In the genomic region with DNA sequence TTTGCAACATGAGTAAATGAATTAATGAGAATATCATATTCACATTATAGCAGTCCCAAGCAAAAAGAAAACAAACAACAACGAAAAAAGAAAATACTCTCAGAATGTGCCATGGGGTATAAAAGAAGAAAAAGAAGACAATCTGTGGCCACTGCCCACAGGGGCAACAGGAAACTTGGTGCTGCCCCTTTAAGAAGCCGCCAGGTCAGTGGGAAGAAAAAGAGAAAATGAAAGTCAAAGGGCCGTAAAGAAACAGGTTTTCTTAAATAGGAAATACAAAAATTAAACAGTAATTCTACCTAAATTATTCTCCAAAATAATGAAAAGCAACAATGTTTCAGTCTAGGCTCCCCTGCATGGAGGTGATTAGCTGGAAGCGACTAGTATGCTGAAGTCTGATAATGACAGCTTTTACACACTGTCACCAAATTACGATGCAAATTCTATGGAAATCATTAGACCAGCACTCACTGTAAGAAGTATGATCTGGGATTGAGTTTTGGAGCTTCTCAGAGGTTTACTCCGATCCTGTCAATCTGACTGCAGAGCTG, we compare ENCODE assay signal across 8 cellular contexts. TPM values are rescaled to one million over a fixed set of nuclear protein-coding genes. Genes with fewer than 3 reads are reported as not detected.
DNase-seq lines count a peak whose midpoint lies in the region; TF ChIP-seq lines count a peak whose summit lies in the region.

No MANE protein-coding gene starts in this region.

- H3K27me3 Mint-ChIP-seq in CD14-positive monocyte (ENCODE audit: low read depth in 3 of 3) = no peaks in the 10 kb centered on the region

- no peak overlapping the region for H2BK15ac ChIP-seq in neuronal stem cell (ENCODE audit: low read length)

- H3K27me3 ChIP-seq in thymus (ENCODE audit: control insufficient read depth, insufficient read depth) (no peaks in the 10 kb centered on the region), neuronal stem cell (ENCODE audit: control insufficient read depth in 3 of 3, insufficient read depth in 3 of 3, low read depth in 1 of 3, low read length in 3 of 3) (no peaks in the 10 kb centered on the region)

- intact Hi-C loops in CD14-positive monocyte (cut with micrococcal nuclease) = no loop called here

- no peak overlapping the region for H4K8ac ChIP-seq in neuronal stem cell (ENCODE audit: low read depth, low read length)

- H3K36me3 Mint-ChIP-seq in CD14-positive monocyte = peaks cover 0 to 2% of the 10 kb centered on the region in 2 donors

- no peaks in the 10 kb centered on the region for H3K79me1 ChIP-seq in neuronal stem cell (ENCODE audit: low read depth, low read length)

- no peak overlapping the region for H2AK5ac ChIP-seq in neuronal stem cell (ENCODE audit: low read depth, low read length)

- peaks cover 20% of the 10 kb centered on the region for H3K4me1 Mint-ChIP-seq in CD14-positive monocyte

- POLR2A ChIA-PET in RWPE1 (lab: Yijun Ruan, JAX; ENCODE audit: low non-redundant PET) = no interaction called here

- peak overlapping the region; percentile 80 to 87 for H3K4me3 Mint-ChIP-seq in CD14-positive monocyte

- CTCF ChIA-PET in RWPE1 (lab: Yijun Ruan, JAX) = interaction anchor here (0.7 kb wide), 1 partner anchor 626 kb away, joined by 4 read pairs; no protein-coding TSS in a partner anchor

- WGBS in thymus = 18% methylated on average over 6 of the region's 6 CpGs
- WGBS in neuronal stem cell (ENCODE audit: extremely low coverage in 2 of 2, insufficient read length in 2 of 2, insufficient replicate concordance in 1 of 2), 2 donors = no CpG with 5 or more reads among the region's 6 CpGs

- no peak overlapping the region for H3K18ac ChIP-seq in neuronal stem cell (ENCODE audit: low read length)

- H4K91ac ChIP-seq in neuronal stem cell (ENCODE audit: low read depth, low read length, poor library complexity) = no peak overlapping the region

- no peak overlapping the region for H3K9ac ChIP-seq in neuronal stem cell (ENCODE audit: low read depth, low read length, poor library complexity)

- no peak overlapping the region for H2BK120ac ChIP-seq in neuronal stem cell (ENCODE audit: low read depth, low read length)

- H3K27ac Mint-ChIP-seq in CD14-positive monocyte = peak overlapping the region; percentile 51 to 93 (median 90)

- no peak overlapping the region for H3K4me2 ChIP-seq in neuronal stem cell (ENCODE audit: insufficient read depth, low read length, poor library complexity, severe bottlenecking)

- peaks cover 0 to 2% (median 0%) of the 10 kb centered on the region in 7 donors for H3K9me3 Mint-ChIP-seq in CD14-positive monocyte

- no peak for TF ChIP-seq CTCF in CD14-positive monocyte (IDR thresholded peaks at IDR 0.05)
- TF ChIP-seq CTCF in GM20000 (IDR thresholded peaks at IDR 0.05; ENCODE audit: extremely low read depth, missing control alignments) = no peak
- no peak for TF ChIP-seq CTCF in RWPE1 (conservative IDR thresholded peaks at IDR 0.05; ENCODE audit: low read depth)
- TF ChIP-seq CTCF in fibroblast of villous mesenchyme (IDR thresholded peaks at IDR 0.05; ENCODE audit: insufficient read depth, low read depth, low read length) = no peak

- H3K23ac ChIP-seq in neuronal stem cell (ENCODE audit: low read depth, low read length, poor library complexity) = no peak overlapping the region

- H2BK5ac ChIP-seq in neuronal stem cell (ENCODE audit: low read length) = no peak overlapping the region

- H3K4me1 ChIP-seq in thymus (ENCODE audit: control insufficient read depth, insufficient read depth, low read length) (peaks cover 3% of the 10 kb centered on the region), neuronal stem cell (ENCODE audit: control insufficient read depth in 2 of 2, insufficient read depth in 1 of 2, low read depth in 1 of 2, low read length in 2 of 2) (peaks cover 0 to 7% of the 10 kb centered on the region in 2 donors)

- no peak overlapping the region for H3K14ac ChIP-seq in neuronal stem cell (ENCODE audit: low read length)

- peak overlapping the region; percentile 65 for H3K4me3 ChIP-seq in fibroblast of villous mesenchyme (ENCODE audit: low read depth, low read length)
- peak overlapping the region; percentile 33 for H3K4me3 ChIP-seq in thymus (ENCODE audit: low read length)
- no peak overlapping the region for H3K4me3 ChIP-seq in neuronal stem cell (ENCODE audit: low read length in 2 of 2)

- H3K9me3 ChIP-seq in thymus (ENCODE audit: control insufficient read depth) = no peaks in the 10 kb centered on the region
- no peaks in the 10 kb centered on the region for H3K9me3 ChIP-seq in neuronal stem cell (replicated peaks in 1 of 2; ENCODE audit: control insufficient read depth in 2 of 2, insufficient read depth in 1 of 2, low read depth in 1 of 2, low read length in 2 of 2)

- no peak overlapping the region for H2BK12ac ChIP-seq in neuronal stem cell (ENCODE audit: low read length)

- no peak overlapping the region for H2AFZ ChIP-seq in neuronal stem cell (ENCODE audit: low read length)

- DNase-seq in CD14-positive monocyte (ENCODE audit: low spot score) (no peak), GM20000 (ENCODE audit: low spot score) (peak; percentile 65), RWPE1 (ENCODE audit: low spot score) (peak; percentile 21), fibroblast of villous mesenchyme (ENCODE audit: low read depth) (peak; percentile 27), Ammon's horn (ENCODE audit: low spot score) (no peak), neuronal stem cell (ENCODE audit: low spot score) (no peak)
- no peak for DNase-seq in stimulated activated naive CD4-positive, alpha-beta T cell (lab: John Stamatoyannopoulos, UW)

- H3K27ac ChIP-seq in RWPE1 = no peak overlapping the region
- no peak overlapping the region for H3K27ac ChIP-seq in thymus (ENCODE audit: low read depth)
- no peak overlapping the region for H3K27ac ChIP-seq in neuronal stem cell (replicated peaks; ENCODE audit: low read length)

- H3K36me3 ChIP-seq in thymus (ENCODE audit: control insufficient read depth, insufficient read depth) (no peaks in the 10 kb centered on the region), neuronal stem cell (replicated peaks in 1 of 2; ENCODE audit: control insufficient read depth in 2 of 2, insufficient read depth in 2 of 2, low read length in 2 of 2) (no peaks in the 10 kb centered on the region)

- no peak overlapping the region for H3K4ac ChIP-seq in neuronal stem cell (ENCODE audit: low read length)

RNA-seq across cellular contexts. Expression of a gene that starts 23.6 kb away (rescaled TPM):
- polyA plus RNA-seq in CD14-positive monocyte (10 to 100 TPM; 17.6 to 19.9 TPM), thymus (28.4 TPM)
- total RNA-seq in fibroblast of villous mesenchyme = 3.9 and 6.5 TPM in 2 replicates
- polyA plus RNA-seq in neuronal stem cell (2013, experiment 1 of 2) = 11.6 TPM
- polyA plus RNA-seq in neuronal stem cell (2013, experiment 2 of 2) = 12.4 TPM

Comparison
In these comparisons a context has a peak if more than half of its experiments do, and no peak if none do; other contexts are left out.
1. DNase-seq: peak in GM20000 (single experiment), RWPE1 (single experiment) and fibroblast of villous mesenchyme (single experiment); none in CD14-positive monocyte (single experiment), Ammon's horn (single experiment), neuronal stem cell (single experiment) and stimulated activated naive CD4-positive, alpha-beta T cell (0 of 6).
2. H3K4me3 ChIP-seq: peak in fibroblast of villous mesenchyme (single experiment) and thymus (single experiment); none in neuronal stem cell (0 of 2).